23 cellular contexts compared by ENCODE assay signal in the genomic region with DNA sequence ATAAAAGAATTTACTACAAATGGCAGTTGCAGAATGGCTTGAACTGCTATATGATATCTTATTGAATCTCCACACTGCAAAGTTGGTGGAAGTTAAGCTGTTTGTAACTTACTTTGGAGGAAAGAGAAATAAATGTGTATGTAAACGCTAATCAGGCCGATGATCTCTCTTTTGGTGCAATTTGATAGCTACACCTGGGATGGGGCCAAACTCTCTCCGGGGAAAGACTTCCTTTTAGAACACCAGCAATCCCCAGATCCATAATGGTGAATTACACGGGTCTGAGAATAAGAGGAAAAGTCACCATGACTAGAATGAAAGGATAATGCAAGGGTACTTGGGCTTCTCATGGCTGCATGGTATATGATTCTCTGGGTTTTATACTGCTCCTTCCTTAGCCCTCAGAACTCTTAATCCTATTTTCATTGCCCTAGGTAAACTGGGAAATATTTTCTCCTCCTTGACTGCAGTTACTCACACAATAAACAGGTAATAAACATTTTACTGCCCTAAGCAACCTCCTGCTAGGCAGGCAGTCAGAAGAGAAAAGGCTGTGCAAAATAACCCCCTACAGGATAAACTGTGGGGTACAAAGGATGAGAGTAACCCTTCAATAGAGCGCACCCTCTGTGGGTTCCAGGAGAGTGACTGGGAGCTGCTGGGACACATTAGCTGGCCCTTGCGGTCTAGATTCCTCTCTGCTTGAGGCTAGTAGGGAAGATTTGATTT.
DNase-seq lines count a peak whose midpoint lies in the region; ATAC-seq, FAIRE-seq and TF ChIP-seq lines count a peak whose summit lies in the region.
"Had no signal": no experiment of that assay in that cellular context is flagged by ENCODE, and none has a peak within 500 bp of the region (broad histone marks: within the 10 kb centered on the region; RNA-seq: fewer than 3 reads in every experiment).

No MANE protein-coding gene starts in this region.

- no peaks in the 10 kb centered on the region for H3K79me2 ChIP-seq in GM23338 (replicated peaks; ENCODE audit: insufficient read depth)

- H4K20me1 ChIP-seq in GM23338 (replicated peaks; ENCODE audit: insufficient read depth) = no peaks in the 10 kb centered on the region

- H3K4me2 ChIP-seq in GM23338 = no peak overlapping the region

- peak; percentile 98 for ATAC-seq in GM23338
- ATAC-seq: activated naive CD4-positive, alpha-beta T cell treated with anti-CD3 and anti-CD28 coated beads, Interleukin-2, amount 50 U/mL, for 72 hours had no signal

- no peaks in the 10 kb centered on the region for H3K27me3 ChIP-seq in GM23338 (ENCODE audit: insufficient read depth)
- H3K27me3 ChIP-seq: ascending aorta, ovary had no signal

- H3K36me3 Mint-ChIP-seq in GM23338 (ENCODE audit: low read depth) (no peaks in the 10 kb centered on the region), brain (no peaks in the 10 kb centered on the region), neural crest cell (ENCODE audit: low read depth) (peaks cover 3% of the 10 kb centered on the region)
- H3K36me3 Mint-ChIP-seq: activated naive CD4-positive, alpha-beta T cell treated with anti-CD3 and anti-CD28 coated beads, Interleukin-2, amount 50 U/mL, for 72 hours; CD4-positive, alpha-beta memory T cell; naive B cell; stimulated activated naive B cell treated with anti-CD40 and anti-IgM and Interleukin-4, amounts not matched to agents 10 μg/mL and 1 μg/mL and 100 μg/mL, for 72 hours had no signal

- no peaks in the 10 kb centered on the region for H3K9me2 ChIP-seq in GM23338 (ENCODE audit: insufficient read depth)

- H3K9me3 Mint-ChIP-seq in GM23338 = no peaks in the 10 kb centered on the region
- H3K9me3 Mint-ChIP-seq in brain = no peaks in the 10 kb centered on the region
- peaks cover 3% of the 10 kb centered on the region for H3K9me3 Mint-ChIP-seq in neural crest cell
- H3K9me3 Mint-ChIP-seq: activated naive CD4-positive, alpha-beta T cell treated with anti-CD3 and anti-CD28 coated beads, Interleukin-2, amount 50 U/mL, for 72 hours; CD4-positive, alpha-beta memory T cell; naive B cell; stimulated activated naive B cell treated with anti-CD40 and anti-IgM and Interleukin-4, amounts not matched to agents 10 μg/mL and 1 μg/mL and 100 μg/mL, for 72 hours had no signal

- H3K27ac Mint-ChIP-seq in GM23338 = no peak overlapping the region
- peak overlapping the region in 3 of 5 experiments; percentile 15 to 69 (median 52) for H3K27ac Mint-ChIP-seq in brain
- H3K27ac Mint-ChIP-seq in neural crest cell (ENCODE audit: unreplicated experiment) = peak overlapping the region; percentile 8
- H3K27ac Mint-ChIP-seq: activated naive CD4-positive, alpha-beta T cell treated with anti-CD3 and anti-CD28 coated beads, Interleukin-2, amount 50 U/mL, for 72 hours; CD4-positive, alpha-beta memory T cell; naive B cell; stimulated activated naive B cell treated with anti-CD40 and anti-IgM and Interleukin-4, amounts not matched to agents 10 μg/mL and 1 μg/mL and 100 μg/mL, for 72 hours had no signal

- DNase-seq in GM23338 (ENCODE audit: low spot score) (peak; percentile 44), NCI-H2029 (lab: John Stamatoyannopoulos, UW) (peak; percentile 45), neural crest cell (ENCODE audit: low read depth, low spot score) (no peak), NCI-H1694 treated with DMSO at 0.1 percent for 48 hours (lab: John Stamatoyannopoulos, UW) (no peak), D721Med (ENCODE audit: insufficient read length, low spot score) (no peak)
- DNase-seq in activated CD4-positive, alpha-beta T cell treated with anti-CD3 and anti-CD28 coated beads for 48 hours = no peak
- DNase-seq: activated CD4-positive, alpha-beta T cell treated with anti-CD3 and anti-CD28 coated beads for 1 hour; CD4-positive, alpha-beta memory T cell; cerebellar nuclear complex; DMS79 treated with DMSO at 0.1 percent for 48 hours; effector CD4-positive, alpha-beta T cell; foreskin melanocyte; mammary epithelial cell; naive B cell; NCI-H1436 treated with DMSO at 0.1 percent for 48 hours; NCI-H524; ovary; stimulated activated naive B cell treated with anti-CD40 and anti-IgM and Interleukin-4, amounts not matched to agents 10 μg/mL and 1 μg/mL and 100 μg/mL, for 72 hours had no signal

- no peak overlapping the region for H3K27ac ChIP-seq in GM23338 (ENCODE audit: low read depth)
- H3K27ac ChIP-seq: ascending aorta, ovary, thoracic aorta had no signal

- H3K36me3 ChIP-seq in GM23338 (ENCODE audit: insufficient read depth) = no peaks in the 10 kb centered on the region
- H3K36me3 ChIP-seq: ascending aorta, ovary, thoracic aorta had no signal

- H2AFZ ChIP-seq in GM23338 = no peak overlapping the region

- H3K4me1 ChIP-seq in GM23338 (ENCODE audit: insufficient read depth) = peaks cover 16% of the 10 kb centered on the region; the same call in 1 of the 2 replicates
- H3K4me1 ChIP-seq: ascending aorta had no signal

- no peaks in the 10 kb centered on the region for H3F3A ChIP-seq in GM23338 (replicated peaks; ENCODE audit: low read depth)

- no peak overlapping the region for H3K4me3 Mint-ChIP-seq in GM23338
- no peak overlapping the region for H3K4me3 Mint-ChIP-seq in brain
- no peak overlapping the region for H3K4me3 Mint-ChIP-seq in neural crest cell
- H3K4me3 Mint-ChIP-seq: CD4-positive, alpha-beta memory T cell; naive B cell; stimulated activated naive B cell treated with anti-CD40 and anti-IgM and Interleukin-4, amounts not matched to agents 10 μg/mL and 1 μg/mL and 100 μg/mL, for 72 hours had no signal

- no peak; a peak in 1 of 4 replicates for TF ChIP-seq CTCF in GM23338 (conservative IDR thresholded peaks at IDR 0.05; ENCODE audit: low read depth in 2 of 2)
- TF ChIP-seq CTCF in brain (conservative IDR thresholded peaks at IDR 0.05) = no peak
- TF ChIP-seq CTCF in neural crest cell (conservative IDR thresholded peaks at IDR 0.05) = no peak
- TF ChIP-seq CTCF in D721Med (IDR thresholded peaks at IDR 0.05; ENCODE audit: insufficient read depth, missing control alignments) = no peak

- H3K27me3 Mint-ChIP-seq in GM23338 (ENCODE audit: insufficient read depth, low read depth, poor library complexity) (no peaks in the 10 kb centered on the region), brain (no peaks in the 10 kb centered on the region), neural crest cell (ENCODE audit: low read depth) (no peaks in the 10 kb centered on the region)
- H3K27me3 Mint-ChIP-seq: naive B cell; stimulated activated naive B cell treated with anti-CD40 and anti-IgM and Interleukin-4, amounts not matched to agents 10 μg/mL and 1 μg/mL and 100 μg/mL, for 72 hours had no signal

- H3K4me3 ChIP-seq in GM23338 = no peak overlapping the region
- H3K4me3 ChIP-seq: ascending aorta, ovary, thoracic aorta had no signal

- no peak for FAIRE-seq in D721Med (lab: Jason Lieb, UNC)
- FAIRE-seq: GM12892 had no signal

- peaks cover 26% of the 10 kb centered on the region for H3K4me1 Mint-ChIP-seq in GM23338
- peaks cover 58% of the 10 kb centered on the region for H3K4me1 Mint-ChIP-seq in brain
- H3K4me1 Mint-ChIP-seq in neural crest cell = peaks cover 72% of the 10 kb centered on the region
- H3K4me1 Mint-ChIP-seq: CD4-positive, alpha-beta memory T cell; naive B cell had no signal

TF ChIP-seq in GM23338, 12 proteins besides CTCF, POLR2A, EP300 and RAD21 (continues in another document):
- TF ChIP-seq STAT1 (IDR thresholded peaks at IDR 0.05; ENCODE audit: unreplicated experiment) (no peak), CREB1 (CRISPR knock-in tag; IDR thresholded peaks at IDR 0.05; ENCODE audit: low read depth) (no peak), ZNF331 (CRISPR knock-in tag; IDR thresholded peaks at IDR 0.05; ENCODE audit: low read depth) (no peak), ETS1 (IDR thresholded peaks at IDR 0.05) (no peak), NANOG (IDR thresholded peaks at IDR 0.05; ENCODE audit: borderline replicate concordance) (no peak)
- TF ChIP-seq, protein P1, sequence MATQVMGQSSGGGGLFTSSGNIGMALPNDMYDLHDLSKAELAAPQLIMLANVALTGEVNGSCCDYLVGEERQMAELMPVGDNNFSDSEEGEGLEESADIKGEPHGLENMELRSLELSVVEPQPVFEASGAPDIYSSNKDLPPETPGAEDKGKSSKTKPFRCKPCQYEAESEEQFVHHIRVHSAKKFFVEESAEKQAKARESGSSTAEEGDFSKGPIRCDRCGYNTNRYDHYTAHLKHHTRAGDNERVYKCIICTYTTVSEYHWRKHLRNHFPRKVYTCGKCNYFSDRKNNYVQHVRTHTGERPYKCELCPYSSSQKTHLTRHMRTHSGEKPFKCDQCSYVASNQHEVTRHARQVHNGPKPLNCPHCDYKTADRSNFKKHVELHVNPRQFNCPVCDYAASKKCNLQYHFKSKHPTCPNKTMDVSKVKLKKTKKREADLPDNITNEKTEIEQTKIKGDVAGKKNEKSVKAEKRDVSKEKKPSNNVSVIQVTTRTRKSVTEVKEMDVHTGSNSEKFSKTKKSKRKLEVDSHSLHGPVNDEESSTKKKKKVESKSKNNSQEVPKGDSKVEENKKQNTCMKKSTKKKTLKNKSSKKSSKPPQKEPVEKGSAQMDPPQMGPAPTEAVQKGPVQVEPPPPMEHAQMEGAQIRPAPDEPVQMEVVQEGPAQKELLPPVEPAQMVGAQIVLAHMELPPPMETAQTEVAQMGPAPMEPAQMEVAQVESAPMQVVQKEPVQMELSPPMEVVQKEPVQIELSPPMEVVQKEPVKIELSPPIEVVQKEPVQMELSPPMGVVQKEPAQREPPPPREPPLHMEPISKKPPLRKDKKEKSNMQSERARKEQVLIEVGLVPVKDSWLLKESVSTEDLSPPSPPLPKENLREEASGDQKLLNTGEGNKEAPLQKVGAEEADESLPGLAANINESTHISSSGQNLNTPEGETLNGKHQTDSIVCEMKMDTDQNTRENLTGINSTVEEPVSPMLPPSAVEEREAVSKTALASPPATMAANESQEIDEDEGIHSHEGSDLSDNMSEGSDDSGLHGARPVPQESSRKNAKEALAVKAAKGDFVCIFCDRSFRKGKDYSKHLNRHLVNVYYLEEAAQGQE (IDR thresholded peaks at IDR 0.05; ENCODE audit: unreplicated experiment) = no peak

Comparison
In these comparisons a context has a peak if more than half of its experiments do, and no peak if none do; other contexts are left out.
1. DNase-seq: peak in GM23338 (single experiment) and NCI-H2029 (single experiment); none in neural crest cell (single experiment), activated CD4-positive, alpha-beta T cell treated with anti-CD3 and anti-CD28 coated beads for 48 hours (single experiment), NCI-H1694 treated with DMSO at 0.1 percent for 48 hours (single experiment) and D721Med (single experiment).